13 cellular contexts compared by ENCODE assay signal in genomic region chr12:5586201-5586600, GRCh38.
DNase-seq lines count a peak whose midpoint lies in the region; ATAC-seq and TF ChIP-seq lines count a peak whose summit lies in the region.
"Had no signal": no experiment of that assay in that cellular context is flagged by ENCODE, and none has a peak within 500 bp of the region (broad histone marks: within the 10 kb centered on the region; RNA-seq: fewer than 3 reads in every experiment).

No MANE protein-coding gene starts in this region.

- in situ Hi-C loops in G401 (cut with HindIII; ENCODE audit: low sequenced_read_pairs) = no loop called here

- ATAC-seq in HG03280 (IDR thresholded peaks at IDR 0.05; ENCODE audit: unreplicated experiment) (no peak), HG03354 (IDR thresholded peaks at IDR 0.05; ENCODE audit: poor library complexity, severe bottlenecking, unreplicated experiment) (no peak)
- ATAC-seq: stimulated activated naive CD8-positive, alpha-beta T cell treated with anti-CD3 and anti-CD28 coated beads, Interleukin-15, amount 100 ng/mL, for 72 hours had no signal

- H3K4me3 ChIP-seq in fibroblast of pulmonary artery (replicated peaks; ENCODE audit: low read depth, low read length) = no peak overlapping the region

- no peak for TF ChIP-seq CTCF in fibroblast of pulmonary artery (IDR thresholded peaks at IDR 0.05; ENCODE audit: low read length, missing control alignments)

- peak; percentile 20 for DNase-seq in GM04504 (ENCODE audit: low read depth)
- peak; percentile 76 for DNase-seq in RPMI7951 (ENCODE audit: low read depth)
- DNase-seq in fibroblast of pulmonary artery (ENCODE audit: low read depth) = peak; percentile 50
- peak; percentile 77 for DNase-seq in pulmonary artery endothelial cell (ENCODE audit: low read depth, low spot score)
- no peak for DNase-seq in G401 (ENCODE audit: low spot score)
- DNase-seq: activated CD4-positive, alpha-beta memory T cell treated with anti-CD3 and anti-CD28 coated beads for 36 hours; head of caudate nucleus; NCI-H1092 treated with DMSO at 0.1 percent for 48 hours; NCI-H774; stimulated activated CD4-positive, alpha-beta T cell treated with anti-CD3 and anti-CD28 coated beads, Interleukin-4, amount 100 ng/mL, for 4 hours; stimulated activated naive CD8-positive, alpha-beta T cell treated with anti-CD3 and anti-CD28 coated beads, Interleukin-15, amount 100 ng/mL, for 72 hours had no signal
